1 cellular context compared by ENCODE assay signal in the genomic region with DNA sequence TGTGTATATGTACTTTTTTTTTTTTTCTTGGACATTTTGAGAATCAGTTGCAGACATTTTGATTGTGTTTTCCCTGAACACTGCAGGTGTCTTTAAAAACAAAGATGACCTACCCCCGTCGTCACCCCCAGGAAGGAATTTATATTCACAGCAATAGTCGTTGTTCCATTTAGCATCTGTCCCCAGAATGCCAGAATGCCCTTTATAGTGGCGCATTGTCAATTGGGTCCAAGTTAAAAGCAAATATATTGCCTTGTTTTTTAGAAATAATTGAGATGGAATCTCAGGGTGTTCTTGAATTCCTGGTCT.
TF ChIP-seq lines count a peak whose summit lies in the region.

No MANE protein-coding gene starts in this region.

TF ChIP-seq in GM23338, 12 proteins besides CTCF, POLR2A, EP300 and RAD21:
- TF ChIP-seq, protein P1, sequence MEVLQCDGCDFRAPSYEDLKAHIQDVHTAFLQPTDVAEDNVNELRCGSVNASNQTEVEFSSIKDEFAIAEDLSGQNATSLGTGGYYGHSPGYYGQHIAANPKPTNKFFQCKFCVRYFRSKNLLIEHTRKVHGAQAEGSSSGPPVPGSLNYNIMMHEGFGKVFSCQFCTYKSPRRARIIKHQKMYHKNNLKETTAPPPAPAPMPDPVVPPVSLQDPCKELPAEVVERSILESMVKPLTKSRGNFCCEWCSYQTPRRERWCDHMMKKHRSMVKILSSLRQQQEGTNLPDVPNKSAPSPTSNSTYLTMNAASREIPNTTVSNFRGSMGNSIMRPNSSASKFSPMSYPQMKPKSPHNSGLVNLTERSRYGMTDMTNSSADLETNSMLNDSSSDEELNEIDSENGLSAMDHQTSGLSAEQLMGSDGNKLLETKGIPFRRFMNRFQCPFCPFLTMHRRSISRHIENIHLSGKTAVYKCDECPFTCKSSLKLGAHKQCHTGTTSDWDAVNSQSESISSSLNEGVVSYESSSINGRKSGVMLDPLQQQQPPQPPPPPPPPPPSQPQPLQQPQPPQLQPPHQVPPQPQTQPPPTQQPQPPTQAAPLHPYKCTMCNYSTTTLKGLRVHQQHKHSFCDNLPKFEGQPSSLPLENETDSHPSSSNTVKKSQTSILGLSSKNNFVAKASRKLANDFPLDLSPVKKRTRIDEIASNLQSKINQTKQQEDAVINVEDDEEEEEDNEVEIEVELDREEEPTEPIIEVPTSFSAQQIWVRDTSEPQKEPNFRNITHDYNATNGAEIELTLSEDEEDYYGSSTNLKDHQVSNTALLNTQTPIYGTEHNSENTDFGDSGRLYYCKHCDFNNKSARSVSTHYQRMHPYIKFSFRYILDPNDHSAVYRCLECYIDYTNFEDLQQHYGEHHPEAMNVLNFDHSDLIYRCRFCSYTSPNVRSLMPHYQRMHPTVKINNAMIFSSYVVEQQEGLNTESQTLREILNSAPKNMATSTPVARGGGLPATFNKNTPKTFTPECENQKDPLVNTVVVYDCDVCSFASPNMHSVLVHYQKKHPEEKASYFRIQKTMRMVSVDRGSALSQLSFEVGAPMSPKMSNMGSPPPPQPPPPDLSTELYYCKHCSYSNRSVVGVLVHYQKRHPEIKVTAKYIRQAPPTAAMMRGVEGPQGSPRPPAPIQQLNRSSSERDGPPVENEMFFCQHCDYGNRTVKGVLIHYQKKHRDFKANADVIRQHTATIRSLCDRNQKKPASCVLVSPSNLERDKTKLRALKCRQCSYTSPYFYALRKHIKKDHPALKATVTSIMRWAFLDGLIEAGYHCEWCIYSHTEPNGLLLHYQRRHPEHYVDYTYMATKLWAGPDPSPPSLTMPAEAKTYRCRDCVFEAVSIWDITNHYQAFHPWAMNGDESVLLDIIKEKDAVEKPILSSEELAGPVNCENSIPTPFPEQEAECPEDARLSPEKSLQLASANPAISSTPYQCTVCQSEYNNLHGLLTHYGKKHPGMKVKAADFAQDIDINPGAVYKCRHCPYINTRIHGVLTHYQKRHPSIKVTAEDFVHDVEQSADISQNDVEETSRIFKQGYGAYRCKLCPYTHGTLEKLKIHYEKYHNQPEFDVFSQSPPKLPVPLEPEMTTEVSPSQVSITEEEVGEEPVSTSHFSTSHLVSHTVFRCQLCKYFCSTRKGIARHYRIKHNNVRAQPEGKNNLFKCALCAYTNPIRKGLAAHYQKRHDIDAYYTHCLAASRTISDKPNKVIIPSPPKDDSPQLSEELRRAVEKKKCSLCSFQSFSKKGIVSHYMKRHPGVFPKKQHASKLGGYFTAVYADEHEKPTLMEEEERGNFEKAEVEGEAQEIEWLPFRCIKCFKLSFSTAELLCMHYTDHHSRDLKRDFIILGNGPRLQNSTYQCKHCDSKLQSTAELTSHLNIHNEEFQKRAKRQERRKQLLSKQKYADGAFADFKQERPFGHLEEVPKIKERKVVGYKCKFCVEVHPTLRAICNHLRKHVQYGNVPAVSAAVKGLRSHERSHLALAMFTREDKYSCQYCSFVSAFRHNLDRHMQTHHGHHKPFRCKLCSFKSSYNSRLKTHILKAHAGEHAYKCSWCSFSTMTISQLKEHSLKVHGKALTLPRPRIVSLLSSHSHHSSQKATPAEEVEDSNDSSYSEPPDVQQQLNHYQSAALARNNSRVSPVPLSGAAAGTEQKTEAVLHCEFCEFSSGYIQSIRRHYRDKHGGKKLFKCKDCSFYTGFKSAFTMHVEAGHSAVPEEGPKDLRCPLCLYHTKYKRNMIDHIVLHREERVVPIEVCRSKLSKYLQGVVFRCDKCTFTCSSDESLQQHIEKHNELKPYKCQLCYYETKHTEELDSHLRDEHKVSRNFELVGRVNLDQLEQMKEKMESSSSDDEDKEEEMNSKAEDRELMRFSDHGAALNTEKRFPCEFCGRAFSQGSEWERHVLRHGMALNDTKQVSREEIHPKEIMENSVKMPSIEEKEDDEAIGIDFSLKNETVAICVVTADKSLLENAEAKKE (CRISPR knock-in tag; IDR thresholded peaks at IDR 0.05), result no peak
- no peak for TF ChIP-seq JUNB (IDR thresholded peaks at IDR 0.05; ENCODE audit: unreplicated experiment)
- TF ChIP-seq POLR2AphosphoS5 (IDR thresholded peaks at IDR 0.05; ENCODE audit: low read depth), result no peak
- TF ChIP-seq, protein P2, sequence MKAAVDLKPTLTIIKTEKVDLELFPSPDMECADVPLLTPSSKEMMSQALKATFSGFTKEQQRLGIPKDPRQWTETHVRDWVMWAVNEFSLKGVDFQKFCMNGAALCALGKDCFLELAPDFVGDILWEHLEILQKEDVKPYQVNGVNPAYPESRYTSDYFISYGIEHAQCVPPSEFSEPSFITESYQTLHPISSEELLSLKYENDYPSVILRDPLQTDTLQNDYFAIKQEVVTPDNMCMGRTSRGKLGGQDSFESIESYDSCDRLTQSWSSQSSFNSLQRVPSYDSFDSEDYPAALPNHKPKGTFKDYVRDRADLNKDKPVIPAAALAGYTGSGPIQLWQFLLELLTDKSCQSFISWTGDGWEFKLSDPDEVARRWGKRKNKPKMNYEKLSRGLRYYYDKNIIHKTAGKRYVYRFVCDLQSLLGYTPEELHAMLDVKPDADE (IDR thresholded peaks at IDR 0.05), result no peak
- TF ChIP-seq ZNF114 (CRISPR knock-in tag; IDR thresholded peaks at IDR 0.05), result no peak
- no peak for TF ChIP-seq NANOG (IDR thresholded peaks at IDR 0.05; ENCODE audit: borderline replicate concordance)
- TF ChIP-seq, protein P3, sequence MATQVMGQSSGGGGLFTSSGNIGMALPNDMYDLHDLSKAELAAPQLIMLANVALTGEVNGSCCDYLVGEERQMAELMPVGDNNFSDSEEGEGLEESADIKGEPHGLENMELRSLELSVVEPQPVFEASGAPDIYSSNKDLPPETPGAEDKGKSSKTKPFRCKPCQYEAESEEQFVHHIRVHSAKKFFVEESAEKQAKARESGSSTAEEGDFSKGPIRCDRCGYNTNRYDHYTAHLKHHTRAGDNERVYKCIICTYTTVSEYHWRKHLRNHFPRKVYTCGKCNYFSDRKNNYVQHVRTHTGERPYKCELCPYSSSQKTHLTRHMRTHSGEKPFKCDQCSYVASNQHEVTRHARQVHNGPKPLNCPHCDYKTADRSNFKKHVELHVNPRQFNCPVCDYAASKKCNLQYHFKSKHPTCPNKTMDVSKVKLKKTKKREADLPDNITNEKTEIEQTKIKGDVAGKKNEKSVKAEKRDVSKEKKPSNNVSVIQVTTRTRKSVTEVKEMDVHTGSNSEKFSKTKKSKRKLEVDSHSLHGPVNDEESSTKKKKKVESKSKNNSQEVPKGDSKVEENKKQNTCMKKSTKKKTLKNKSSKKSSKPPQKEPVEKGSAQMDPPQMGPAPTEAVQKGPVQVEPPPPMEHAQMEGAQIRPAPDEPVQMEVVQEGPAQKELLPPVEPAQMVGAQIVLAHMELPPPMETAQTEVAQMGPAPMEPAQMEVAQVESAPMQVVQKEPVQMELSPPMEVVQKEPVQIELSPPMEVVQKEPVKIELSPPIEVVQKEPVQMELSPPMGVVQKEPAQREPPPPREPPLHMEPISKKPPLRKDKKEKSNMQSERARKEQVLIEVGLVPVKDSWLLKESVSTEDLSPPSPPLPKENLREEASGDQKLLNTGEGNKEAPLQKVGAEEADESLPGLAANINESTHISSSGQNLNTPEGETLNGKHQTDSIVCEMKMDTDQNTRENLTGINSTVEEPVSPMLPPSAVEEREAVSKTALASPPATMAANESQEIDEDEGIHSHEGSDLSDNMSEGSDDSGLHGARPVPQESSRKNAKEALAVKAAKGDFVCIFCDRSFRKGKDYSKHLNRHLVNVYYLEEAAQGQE (IDR thresholded peaks at IDR 0.05; ENCODE audit: unreplicated experiment), result no peak
